In the genomic region with DNA sequence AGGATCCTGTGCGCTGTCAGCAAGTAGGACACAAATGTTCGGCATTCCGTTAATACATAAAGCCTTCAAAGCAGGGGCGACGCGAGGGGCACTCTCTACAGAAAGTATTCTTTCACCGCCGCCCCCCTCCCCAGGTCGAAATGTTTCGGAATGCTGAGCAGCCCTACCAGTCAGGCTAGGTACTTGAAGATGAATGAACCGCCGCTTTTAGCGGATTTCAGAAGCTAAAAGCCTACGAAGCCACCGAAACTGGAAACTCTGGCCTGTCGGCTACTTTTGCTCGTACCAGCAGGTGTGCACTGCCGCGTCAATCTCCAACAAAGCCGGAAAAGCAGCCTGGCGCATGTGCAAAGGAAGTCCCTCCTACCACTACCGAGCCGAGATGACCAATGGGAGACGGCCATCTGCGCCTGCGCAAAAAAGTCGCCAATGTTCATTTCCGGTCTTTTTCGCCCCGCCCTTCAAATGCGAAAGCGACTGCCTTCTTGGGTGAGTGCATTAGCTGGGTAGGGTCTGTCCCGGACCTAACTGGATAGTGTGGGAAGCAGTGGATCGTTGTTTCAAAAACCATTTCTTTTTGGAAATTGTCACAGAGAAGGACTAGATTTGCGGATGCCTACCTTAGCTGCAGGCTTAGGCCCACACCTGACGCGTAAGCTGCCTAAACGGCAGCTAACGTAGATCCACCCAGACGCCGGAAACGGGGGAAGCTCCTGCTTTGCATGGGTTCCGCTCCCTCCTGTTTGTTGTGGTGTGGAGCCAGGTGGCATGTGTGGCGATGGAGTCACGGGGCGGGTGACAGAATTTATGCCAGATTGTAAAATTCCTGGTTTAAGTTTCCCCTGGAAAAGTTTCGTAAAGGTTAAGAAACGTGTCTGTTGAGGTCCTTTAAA, we compare ENCODE assay signal across 8 cellular contexts. TPM values are rescaled to one million over a fixed set of nuclear protein-coding genes. Genes with fewer than 3 reads are reported as not detected.
DNase-seq lines count a peak whose midpoint lies in the region; ATAC-seq and TF ChIP-seq lines count a peak whose summit lies in the region.

A gene (minus strand): TSS at position 301 of the 893 bp plus-strand sequence. CDS start 534 bp downstream, outside the sequence.

- peak; percentile 75 for TF ChIP-seq POLR2A in breast epithelium (IDR thresholded peaks at IDR 0.05)

- H3K4me3 ChIP-seq in breast epithelium, result peak within 1 kb of the TSS; percentile 68 to 78 (median 75)

- no peaks in the 10 kb centered on the region for H3K36me3 Mint-ChIP-seq in immature natural killer cell

- H3K9me3 Mint-ChIP-seq in immature natural killer cell, result no peaks in the 10 kb centered on the region

- H3K4me1 ChIP-seq in breast epithelium, result peaks cover 0 to 8% of the 10 kb centered on the region in 2 donors

- H3K27ac ChIP-seq in breast epithelium, result peak within 1 kb of the TSS; percentile 90

- DNase-seq in T follicular helper cell (ENCODE audit: low read depth) (peak; percentile 97), breast epithelium (ENCODE audit: low spot score in 2 of 2) (peak; percentile 97 to 99), immature natural killer cell (peak; percentile 99), NCI-H2171 treated with DMSO at 0.1 percent for 48 hours (lab: John Stamatoyannopoulos, UW) (no peak), NCI-H82 (lab: John Stamatoyannopoulos, UW) (no peak)
- DNase-seq in stimulated activated CD4-positive, alpha-beta T cell treated with anti-CD3 and anti-CD28 coated beads, Interleukin-12 subunit alpha, Interleukin-12 subunit beta, amount 100 ng/mL, for 4 hours, result peak; percentile 97

- no peaks in the 10 kb centered on the region for H3K27me3 ChIP-seq in breast epithelium

- ATAC-seq in GM18858 (IDR thresholded peaks at IDR 0.05; ENCODE audit: unreplicated experiment) (peak; percentile 68), HG03060 (IDR thresholded peaks at IDR 0.05; ENCODE audit: low read depth, unreplicated experiment) (peak; percentile 77)

- H3K36me3 ChIP-seq in breast epithelium, result no peaks in the 10 kb centered on the region

- H3K9me3 ChIP-seq in breast epithelium, result no peaks in the 10 kb centered on the region

- H3K4me1 Mint-ChIP-seq in immature natural killer cell, result peaks cover 42 to 65% of the 10 kb centered on the region in 2 donors

- peak within 1 kb of the TSS; percentile 97 to 100 (median 100) for H3K27ac Mint-ChIP-seq in immature natural killer cell

- peak within 1 kb of the TSS; percentile 94 to 100 (median 97) for H3K4me3 Mint-ChIP-seq in immature natural killer cell

- intact Hi-C loops in breast epithelium (cut with DNase I; ENCODE audit: low total_unique reads), result no loop called here

- H3K27me3 Mint-ChIP-seq in immature natural killer cell (ENCODE audit: low read depth in 3 of 3), result peaks cover 4 to 13% (median 12%) of the 10 kb centered on the region in 3 donors

- peak in 2 of 3 donors; percentile 12 to 27 for TF ChIP-seq CTCF in breast epithelium (IDR thresholded peaks at IDR 0.05)

RNA-seq across cellular contexts. Expression of the gene that starts here (rescaled TPM):
- total RNA-seq in breast epithelium, result 1 to 10 TPM; 4.0 to 8.0 (median 6.2) TPM
- 1 to 10 TPM in 2 of 3 donors, under 1 TPM in 1; 0.70 to 2.2 (median 1.3) TPM for polyA plus RNA-seq in immature natural killer cell

Comparison
In these comparisons a context has a peak if more than half of its experiments do, and no peak if none do; other contexts are left out.
1. DNase-seq: peak in T follicular helper cell (single experiment), breast epithelium (2 of 2), immature natural killer cell (3 of 3) and stimulated activated CD4-positive, alpha-beta T cell treated with anti-CD3 and anti-CD28 coated beads, Interleukin-12 subunit alpha, Interleukin-12 subunit beta, amount 100 ng/mL, for 4 hours (single experiment); none in NCI-H2171 treated with DMSO at 0.1 percent for 48 hours (single experiment) and NCI-H82 (single experiment).